10 cellular contexts compared by ENCODE assay signal in the genomic region with DNA sequence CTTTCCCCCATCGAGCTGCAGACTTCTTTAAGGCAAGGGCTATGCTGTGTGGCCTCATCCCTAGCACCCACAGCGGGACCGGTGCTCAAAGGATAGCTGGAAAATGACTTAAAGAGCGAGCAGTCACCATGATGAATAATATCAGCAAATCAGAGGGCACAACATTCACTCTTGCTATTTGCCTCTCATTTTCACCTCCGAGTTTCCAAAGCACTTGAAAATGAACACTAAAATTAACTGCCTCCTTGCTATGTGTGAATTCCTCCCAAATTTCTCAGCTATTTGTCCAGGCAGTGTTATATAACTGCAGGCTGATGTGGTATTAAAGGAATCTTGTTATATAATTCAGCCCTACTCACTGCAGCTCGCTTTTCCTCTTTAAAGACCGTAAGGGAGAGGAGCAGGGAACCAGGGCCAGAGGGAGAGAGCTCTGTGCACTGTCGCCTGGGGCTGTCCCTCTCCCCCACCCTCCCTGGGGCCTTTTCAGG.
A peak's percentile ranks its signal among the peaks of the same experiment; 100 is the strongest.
DNase-seq lines count a peak whose midpoint lies in the region; ATAC-seq and TF ChIP-seq lines count a peak whose summit lies in the region.
"Had no signal": no experiment of that assay in that cellular context is flagged by ENCODE, and none has a peak within 500 bp of the region (broad histone marks: within the 10 kb centered on the region; RNA-seq: fewer than 3 reads in every experiment).

No MANE protein-coding gene starts in this region.

- TF ChIP-seq CTCF in tibial artery (IDR thresholded peaks at IDR 0.05), result no peak

- H3K4me3 ChIP-seq in tibial artery, result peak overlapping the region; percentile 71 to 84

- no peak overlapping the region for H3K27ac Mint-ChIP-seq in T-helper 1 cell treated with Interleukin-12 subunit alpha and Interleukin-12 subunit beta and Interleukin-4 antibody, amounts not matched to agents 30 μg/mL and 1 μg/mL, for 36 hours
- peak overlapping the region; percentile 49 for H3K27ac Mint-ChIP-seq in memory B cell

- H3K4me1 Mint-ChIP-seq in T-helper 1 cell treated with Interleukin-12 subunit alpha and Interleukin-12 subunit beta and Interleukin-4 antibody, amounts not matched to agents 30 μg/mL and 1 μg/mL, for 36 hours (ENCODE audit: low read depth), result peaks cover 25% of the 10 kb centered on the region
- peaks cover 11% of the 10 kb centered on the region for H3K4me1 Mint-ChIP-seq in memory B cell

- H3K27ac ChIP-seq in tibial artery, result peak overlapping the region; percentile 91 to 94
- H3K27ac ChIP-seq: 22Rv1 had no signal

- peaks cover 1% of the 10 kb centered on the region for H3K36me3 Mint-ChIP-seq in T-helper 1 cell treated with Interleukin-12 subunit alpha and Interleukin-12 subunit beta and Interleukin-4 antibody, amounts not matched to agents 30 μg/mL and 1 μg/mL, for 36 hours (ENCODE audit: low read depth)
- no peaks in the 10 kb centered on the region for H3K36me3 Mint-ChIP-seq in memory B cell

- H3K9me3 Mint-ChIP-seq in T-helper 1 cell treated with Interleukin-12 subunit alpha and Interleukin-12 subunit beta and Interleukin-4 antibody, amounts not matched to agents 30 μg/mL and 1 μg/mL, for 36 hours, result no peaks in the 10 kb centered on the region
- no peaks in the 10 kb centered on the region for H3K9me3 Mint-ChIP-seq in memory B cell

- H3K27me3 ChIP-seq in tibial artery, result no peaks in the 10 kb centered on the region

- no peaks in the 10 kb centered on the region for H3K9me3 ChIP-seq in tibial artery

- peak overlapping the region; percentile 86 for H3K4me3 Mint-ChIP-seq in T-helper 1 cell treated with Interleukin-12 subunit alpha and Interleukin-12 subunit beta and Interleukin-4 antibody, amounts not matched to agents 30 μg/mL and 1 μg/mL, for 36 hours
- peak overlapping the region; percentile 78 for H3K4me3 Mint-ChIP-seq in memory B cell

- ATAC-seq in memory B cell (ENCODE audit: low read depth), result no peak

- intact Hi-C loops in tibial artery (cut with DNase I; ENCODE audit: low total_unique reads), result no loop called here

- peaks cover 83% of the 10 kb centered on the region for H3K27me3 Mint-ChIP-seq in T-helper 1 cell treated with Interleukin-12 subunit alpha and Interleukin-12 subunit beta and Interleukin-4 antibody, amounts not matched to agents 30 μg/mL and 1 μg/mL, for 36 hours (ENCODE audit: low read depth)
- peaks cover 35% of the 10 kb centered on the region for H3K27me3 Mint-ChIP-seq in memory B cell

- DNase-seq in T-helper 1 cell (no peak), cerebellar cortex (ENCODE audit: low spot score) (peak; percentile 83), memory B cell (ENCODE audit: low spot score in 2 of 2) (no peak), tibial artery (no peak), RKO (ENCODE audit: low spot score) (no peak), NCI-H345 treated with DMSO at 0.1 percent for 48 hours (lab: John Stamatoyannopoulos, UW; ENCODE audit: unreplicated experiment) (no peak), NCI-H2081 (lab: John Stamatoyannopoulos, UW) (no peak)
- DNase-seq: effector memory CD4-positive, alpha-beta T cell had no signal

- peaks cover 0 to 34% (median 28%) of the 10 kb centered on the region in 4 donors for H3K4me1 ChIP-seq in tibial artery

- no peaks in the 10 kb centered on the region for H3K36me3 ChIP-seq in tibial artery
